In genomic region chr19:47231215-47232054, GRCh38 we compare ENCODE assay signal across 1 cellular context.
A peak's percentile ranks its signal among the peaks of the same experiment; 100 is the strongest.
TF ChIP-seq lines count a peak whose summit lies in the region.

No MANE protein-coding gene starts in this region.

TF ChIP-seq in WTC11, 78 proteins besides CTCF, POLR2A, EP300 and RAD21 (continued from another document and continues in another):
- no peak for TF ChIP-seq ATF3 (CRISPR knock-in tag; conservative IDR thresholded peaks at IDR 0.05)
- no peak for TF ChIP-seq ZNF281 (CRISPR knock-in tag; IDR thresholded peaks at IDR 0.05)
- no peak for TF ChIP-seq E2F4 (CRISPR knock-in tag; IDR thresholded peaks at IDR 0.05; ENCODE audit: borderline replicate concordance, low read depth)
- TF ChIP-seq TEAD4 (CRISPR knock-in tag; IDR thresholded peaks at IDR 0.05) = no peak
- no peak for TF ChIP-seq RORB (CRISPR knock-in tag; IDR thresholded peaks at IDR 0.05)
- no peak for TF ChIP-seq STAT6 (CRISPR knock-in tag; conservative IDR thresholded peaks at IDR 0.05; ENCODE audit: low read depth)
- no peak for TF ChIP-seq ELF4 (CRISPR knock-in tag; IDR thresholded peaks at IDR 0.05; ENCODE audit: low read depth)
- no peak for TF ChIP-seq SOX15 (CRISPR knock-in tag; IDR thresholded peaks at IDR 0.05)
- TF ChIP-seq HMGA2 (CRISPR knock-in tag; IDR thresholded peaks at IDR 0.05) = no peak
- no peak for TF ChIP-seq ATF1 (CRISPR knock-in tag; IDR thresholded peaks at IDR 0.05)
- TF ChIP-seq FOXP1 (CRISPR knock-in tag; IDR thresholded peaks at IDR 0.05; ENCODE audit: borderline replicate concordance) = 0 out of 2 replicates have a peak, but pooled peaks have one; percentile 38
- peak; percentile 82 for TF ChIP-seq USF2 (CRISPR knock-in tag; IDR thresholded peaks at IDR 0.05)
- TF ChIP-seq ZNF263 (CRISPR knock-in tag; IDR thresholded peaks at IDR 0.05; ENCODE audit: low read depth) = no peak
- TF ChIP-seq AR (CRISPR knock-in tag; IDR thresholded peaks at IDR 0.05) = no peak
- no peak for TF ChIP-seq ZNF396 (CRISPR knock-in tag; IDR thresholded peaks at IDR 0.05; ENCODE audit: borderline replicate concordance)
- TF ChIP-seq TCF7 (CRISPR knock-in tag; IDR thresholded peaks at IDR 0.05; ENCODE audit: low read depth) = 0 out of 2 replicates have a peak, but pooled peaks have one; percentile 32
- no peak for TF ChIP-seq ZNF423 (CRISPR knock-in tag; IDR thresholded peaks at IDR 0.05)
- TF ChIP-seq NR3C1 (CRISPR knock-in tag; conservative IDR thresholded peaks at IDR 0.05; ENCODE audit: low read depth) = no peak
- TF ChIP-seq CBFB (CRISPR knock-in tag; IDR thresholded peaks at IDR 0.05; ENCODE audit: low read depth) = no peak
- no peak for TF ChIP-seq PRDM15 (CRISPR knock-in tag; IDR thresholded peaks at IDR 0.05)
- TF ChIP-seq MXD4 (CRISPR knock-in tag; IDR thresholded peaks at IDR 0.05; ENCODE audit: borderline replicate concordance) = no peak
- no peak for TF ChIP-seq OVOL2 (CRISPR knock-in tag; IDR thresholded peaks at IDR 0.05; ENCODE audit: borderline replicate concordance)
- peak; percentile 85 for TF ChIP-seq USF1 (CRISPR knock-in tag; IDR thresholded peaks at IDR 0.05)
- no peak for TF ChIP-seq FOXJ3 (CRISPR knock-in tag; IDR thresholded peaks at IDR 0.05; ENCODE audit: borderline replicate concordance)
- TF ChIP-seq CDX4 (CRISPR knock-in tag; IDR thresholded peaks at IDR 0.05; ENCODE audit: borderline replicate concordance) = no peak
- TF ChIP-seq NR1H2 (CRISPR knock-in tag; IDR thresholded peaks at IDR 0.05) = no peak
- 0 out of 2 replicates have a peak, but pooled peaks have one; percentile 32 for TF ChIP-seq MYBL2 (CRISPR knock-in tag; IDR thresholded peaks at IDR 0.05)
- TF ChIP-seq PRRX2 (CRISPR knock-in tag; IDR thresholded peaks at IDR 0.05) = no peak
- no peak for TF ChIP-seq ZNF532 (CRISPR knock-in tag; IDR thresholded peaks at IDR 0.05; ENCODE audit: borderline replicate concordance)
- TF ChIP-seq NFATC4 (CRISPR knock-in tag; IDR thresholded peaks at IDR 0.05) = no peak
- TF ChIP-seq HMGXB4 (CRISPR knock-in tag; IDR thresholded peaks at IDR 0.05) = no peak
- TF ChIP-seq MLX (CRISPR knock-in tag; IDR thresholded peaks at IDR 0.05) = no peak
- TF ChIP-seq ZNF416 (CRISPR knock-in tag; IDR thresholded peaks at IDR 0.05) = no peak
